8 cellular contexts compared by ENCODE assay signal in the genomic region with DNA sequence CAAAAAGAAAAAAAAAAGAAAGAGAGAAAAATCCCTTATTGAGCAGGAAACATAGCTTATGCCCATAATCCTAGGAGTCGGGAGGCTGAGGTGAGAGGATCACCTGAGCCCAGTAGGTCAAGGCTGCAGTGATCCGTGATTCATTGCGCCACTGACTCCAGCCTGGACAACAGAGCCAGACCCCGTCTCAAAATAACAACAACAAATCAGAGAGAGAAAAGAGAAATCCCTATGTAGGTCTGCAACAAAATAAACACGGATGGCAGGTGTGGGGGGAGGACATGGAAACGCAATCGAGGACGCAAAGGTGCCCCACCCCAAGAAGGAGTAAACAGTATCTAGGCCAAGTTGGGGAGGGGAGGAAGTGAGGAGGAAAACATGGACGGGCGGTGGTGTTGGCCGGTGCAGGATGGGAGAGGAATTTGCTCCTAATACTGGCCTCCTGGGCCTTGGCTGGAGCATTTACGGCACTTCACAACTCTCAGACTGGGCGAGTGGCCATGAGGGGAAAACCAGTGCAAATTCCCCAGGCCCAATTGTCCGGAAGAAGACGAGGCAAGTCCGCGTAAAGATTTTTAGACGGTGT. TPM values are rescaled to one million over a fixed set of nuclear protein-coding genes. Genes with fewer than 3 reads are reported as not detected.
A peak's percentile ranks its signal among the peaks of the same experiment; 100 is the strongest.
DNase-seq lines count a peak whose midpoint lies in the region; ATAC-seq, FAIRE-seq and TF ChIP-seq lines count a peak whose summit lies in the region.

No MANE protein-coding gene starts in this region.

- H3K27ac ChIP-seq in A673 (ENCODE audit: low read depth, low read length, poor library complexity, severe bottlenecking) (no peak overlapping the region), layer of hippocampus (ENCODE audit: low read depth, low read length) (peak overlapping the region; percentile 99), thyroid gland (peak overlapping the region; percentile 100)

- 27 to 36% methylated on average over 18 of the region's 18 CpGs for WGBS in thyroid gland, 2 donors

- H3K4me3 ChIP-seq in A673 (ENCODE audit: low read depth, low read length, poor library complexity, severe bottlenecking) (peak overlapping the region; percentile 91), HFF-Myc (replicated peaks; ENCODE audit: low read depth, low read length) (peak overlapping the region; percentile 94), adipocyte (ENCODE audit: low read length) (peak overlapping the region; percentile 95), thyroid gland (replicated peaks in 1 of 3) (peak overlapping the region in 1 of 3 donors; percentile 70)

- BruUV-seq in A673 (replicated peaks; lab: Mats Ljungman, UMichigan): no TSS peak

- no peak for TF ChIP-seq CTCF in A673 (conservative IDR thresholded peaks at IDR 0.05; ENCODE audit: low read depth, low read length)
- no peak for TF ChIP-seq CTCF in HFF-Myc (IDR thresholded peaks at IDR 0.05; ENCODE audit: low read depth, low read length, missing control alignments)
- peak in 1 of 6 experiments; percentile 5 for TF ChIP-seq CTCF in thyroid gland (IDR thresholded peaks at IDR 0.05)

- H3K4me1 ChIP-seq in A673 (ENCODE audit: insufficient read depth, low read length, poor library complexity, severe bottlenecking) (peaks cover 15% of the 10 kb centered on the region), adipocyte (ENCODE audit: control insufficient read depth, insufficient read depth, low read length) (peaks cover 64% of the 10 kb centered on the region), thyroid gland (peaks cover 37 to 52% of the 10 kb centered on the region in 2 donors)

- H3K27me3 ChIP-seq in A673 (replicated peaks; ENCODE audit: insufficient read depth, low read depth, low read length, poor library complexity) (no peaks in the 10 kb centered on the region), adipocyte (replicated peaks; ENCODE audit: control insufficient read depth, insufficient read depth, low read length) (no peaks in the 10 kb centered on the region), layer of hippocampus (ENCODE audit: control insufficient read depth, insufficient read depth, low read length) (no peaks in the 10 kb centered on the region), thyroid gland (no peaks in the 10 kb centered on the region)

- DNase-seq in A673 (ENCODE audit: low spot score) (no peak), HFF-Myc (ENCODE audit: extremely low read depth, low read depth) (no peak), adipocyte (ENCODE audit: low read depth) (no peak), thyroid gland (no peak), GM12892 (ENCODE audit: insufficient read length) (no peak), urothelium cell line (ENCODE audit: low spot score) (no peak)

- intact Hi-C loops in A673 (cut with micrococcal nuclease; ENCODE audit: unreplicated experiment) (loop anchor here (5.0 kb wide), 1 partner anchor 101 kb away; no protein-coding TSS in a partner anchor), thyroid gland (cut with DNase I) (no loop called here)

- no peaks in the 10 kb centered on the region for H3K9me3 ChIP-seq in A673 (ENCODE audit: low read depth, low read length, poor library complexity, severe bottlenecking)
- H3K9me3 ChIP-seq in adipocyte (ENCODE audit: control insufficient read depth, low read length): no peaks in the 10 kb centered on the region
- H3K9me3 ChIP-seq in thyroid gland: no peaks in the 10 kb centered on the region

- H3K36me3 ChIP-seq in A673 (ENCODE audit: insufficient read depth, low read length, poor library complexity, severe bottlenecking) (peaks cover 26% of the 10 kb centered on the region), adipocyte (ENCODE audit: control insufficient read depth, insufficient read depth, low read length, severe bottlenecking) (peaks cover 23% of the 10 kb centered on the region), thyroid gland (peaks cover 18 to 23% of the 10 kb centered on the region in 2 donors)

- no peak for TF ChIP-seq POLR2A in thyroid gland (IDR thresholded peaks at IDR 0.05)
- TF ChIP-seq POLR2A in GM12892 (IDR thresholded peaks at IDR 0.05; ENCODE audit: low read depth, low read length): no peak

- FAIRE-seq in GM12892 (lab: Jason Lieb, UNC): no peak
- no peak for FAIRE-seq in urothelium cell line (lab: Jason Lieb, UNC)

- ATAC-seq in HG03159 (IDR thresholded peaks at IDR 0.05; ENCODE audit: unreplicated experiment): no peak

- CTCF ChIA-PET in A673 (lab: Charles Lee): interaction anchor here (1.5 kb wide), 1 partner anchor 100 kb away, joined by 4 read pairs; no protein-coding TSS in a partner anchor

- POLR2A ChIA-PET in A673 (lab: Charles Lee; ENCODE audit: low non-redundant PET): interaction anchor here (0.6 to 1.0 kb wide), 3 partner anchors 14 to 86 kb away, joined by 3 to 7 read pairs (median 4); no protein-coding TSS in a partner anchor

- H3K9ac ChIP-seq in adipocyte (ENCODE audit: low read length): peak overlapping the region; percentile 100

RNA-seq across cellular contexts. Expression of a gene that starts 0.6 kb away (rescaled TPM):
- total RNA-seq in A673 (2021) (99.8 and 101 TPM in 2 replicates), thyroid gland (100 to 1,000 TPM in 3 of 4 donors, 10 to 100 TPM in 1; 99.1 to 124 (median 105) TPM)
- polyA plus RNA-seq in GM12892 (2012; ENCODE audit: missing spikeins): 40.1 TPM

RNA-seq across cellular contexts. Expression of a gene that starts 5.0 kb away (rescaled TPM):
- total RNA-seq in A673 (2021): 0.72 TPM in 1 of 2 replicates, not detected in the other
- 100 to 1,000 TPM; 139 to 498 (median 231) TPM for total RNA-seq in thyroid gland
- polyA plus RNA-seq in GM12892 (2012; ENCODE audit: missing spikeins): 0.53 TPM

RNA-seq across cellular contexts. Expression of a gene that starts 5.9 kb away (rescaled TPM):
- total RNA-seq in A673 (2021) (11.0 and 18.0 TPM in 2 replicates), thyroid gland (100 to 1,000 TPM; 219 to 545 (median 343) TPM)
- 23.9 TPM for polyA plus RNA-seq in GM12892 (2012; ENCODE audit: missing spikeins)

RNA-seq across cellular contexts. Expression of a gene that starts 17.1 kb away (rescaled TPM):
- total RNA-seq in A673 (2021) (not detected in 2 replicates), thyroid gland (100 to 1,000 TPM; 112 to 175 (median 132) TPM)
- 1.5 TPM for polyA plus RNA-seq in GM12892 (2012; ENCODE audit: missing spikeins)

RNA-seq across cellular contexts. Expression of a gene that starts 20.3 kb away (rescaled TPM):
- total RNA-seq in A673 (2021) (0.43 TPM in 1 of 2 replicates, not detected in the other), thyroid gland (100 to 1,000 TPM in 1 of 4 donors, 10 to 100 TPM in 3; 62.7 to 104 (median 76.3) TPM)
- polyA plus RNA-seq in GM12892 (2012; ENCODE audit: missing spikeins): not detected

Comparison
In these comparisons a context has a peak if more than half of its experiments do, and no peak if none do; other contexts are left out.
1. RNA of a gene that starts 5.0 kb away (total RNA-seq): 139 to 498 TPM in thyroid gland; 0.72 TPM in A673; every median in the first group is over 10 times any median in the second.
2. RNA of a gene that starts 5.9 kb away (total RNA-seq): 219 to 545 TPM in thyroid gland; 11.0 to 18.0 TPM in A673; every median in the first group is over 10 times any median in the second.